Comparison of ENCODE assay signal across 16 cellular contexts in genomic region chrY:12809034-12809433, GRCh38.
DNase-seq lines count a peak whose midpoint lies in the region; ATAC-seq, FAIRE-seq and TF ChIP-seq lines count a peak whose summit lies in the region.
"Had no signal": no experiment of that assay in that cellular context is flagged by ENCODE, and none has a peak within 500 bp of the region (broad histone marks: within the 10 kb centered on the region; RNA-seq: fewer than 3 reads in every experiment).

No MANE protein-coding gene starts in this region.

- no peak for FAIRE-seq in D721Med (lab: Jason Lieb, UNC)
- FAIRE-seq: GM18507 had no signal

- TF ChIP-seq CTCF in D721Med (IDR thresholded peaks at IDR 0.05; ENCODE audit: insufficient read depth, missing control alignments): peak; percentile 57
- peak; percentile 64 for TF ChIP-seq CTCF in HFFc6 (IDR thresholded peaks at IDR 0.05)

- peak overlapping the region; percentile 78 for H3K4me3 Mint-ChIP-seq in HFFc6
- H3K4me3 Mint-ChIP-seq in activated T-helper 17 cell treated with anti-CD3 and anti-CD28 coated beads, Interleukin-2, amount 50 U/mL, for 72 hours: no peak overlapping the region
- H3K4me3 Mint-ChIP-seq: activated T-helper 1 cell treated with anti-CD3 and anti-CD28 coated beads, Interleukin-12 subunit alpha, Interleukin-12 subunit beta, Interleukin-2, Interleukin-4 antibody, amounts not matched to agents 30 ng/mL and 10 ng/mL and 1 ng/mL, durations not matched to agents 14 hours and 24 hours and 36 hours; IgD-negative memory B cell had no signal

- no peak for DNase-seq in D721Med (ENCODE audit: insufficient read length, low spot score)
- DNase-seq in HFFc6: peak; percentile 28
- DNase-seq in medulla oblongata (ENCODE audit: extremely low spot score): peak; percentile 4
- DNase-seq in NOMO-1 (lab: John Stamatoyannopoulos, UW; ENCODE audit: unreplicated experiment in 2 of 2): no peak
- no peak for DNase-seq in NAMALWA (ENCODE audit: low spot score)
- DNase-seq in NCI-H146 treated with DMSO at 0.1 percent for 48 hours (lab: John Stamatoyannopoulos, UW; ENCODE audit: unreplicated experiment): no peak
- DNase-seq: esophagus squamous epithelium; NCI-H2107; SIG-M5; stimulated activated CD4-positive, alpha-beta T cell treated with anti-CD3 and anti-CD28 coated beads, Interleukin-12 subunit alpha, Interleukin-12 subunit beta, amount 100 ng/mL, for 4 hours; stimulated activated CD8-positive, alpha-beta memory T cell treated with anti-CD3 and anti-CD28 coated beads, Interleukin-4, amount 100 ng/mL, for 48 hours had no signal

- H3K36me3 Mint-ChIP-seq in HFFc6 (ENCODE audit: low read depth): 0 out of 2 replicates have a peak, but pooled peaks cover 5% of the 10 kb centered on the region
- H3K36me3 Mint-ChIP-seq in activated T-helper 17 cell treated with anti-CD3 and anti-CD28 coated beads, Interleukin-2, amount 50 U/mL, for 72 hours (ENCODE audit: low read depth): peaks cover 69% of the 10 kb centered on the region
- H3K36me3 Mint-ChIP-seq: IgD-negative memory B cell had no signal

- peaks cover 37% of the 10 kb centered on the region for H3K4me1 Mint-ChIP-seq in HFFc6 (ENCODE audit: low read depth)
- H3K4me1 Mint-ChIP-seq in activated T-helper 17 cell treated with anti-CD3 and anti-CD28 coated beads, Interleukin-2, amount 50 U/mL, for 72 hours: no peaks in the 10 kb centered on the region
- H3K4me1 Mint-ChIP-seq: IgD-negative memory B cell had no signal

- peak overlapping the region; percentile 95 for H3K27ac Mint-ChIP-seq in HFFc6
- H3K27ac Mint-ChIP-seq in activated T-helper 17 cell treated with anti-CD3 and anti-CD28 coated beads, Interleukin-2, amount 50 U/mL, for 72 hours: peak overlapping the region; percentile 36
- H3K27ac Mint-ChIP-seq: activated T-helper 1 cell treated with anti-CD3 and anti-CD28 coated beads, Interleukin-12 subunit alpha, Interleukin-12 subunit beta, Interleukin-2, Interleukin-4 antibody, amounts not matched to agents 30 ng/mL and 10 ng/mL and 1 ng/mL, durations not matched to agents 14 hours and 24 hours and 36 hours; IgD-negative memory B cell had no signal

- peaks cover 2% of the 10 kb centered on the region for H3K27me3 Mint-ChIP-seq in HFFc6 (ENCODE audit: insufficient read depth)
- H3K27me3 Mint-ChIP-seq in activated T-helper 17 cell treated with anti-CD3 and anti-CD28 coated beads, Interleukin-2, amount 50 U/mL, for 72 hours: no peaks in the 10 kb centered on the region
- H3K27me3 Mint-ChIP-seq: IgD-negative memory B cell had no signal

- ATAC-seq in activated T-helper 17 cell treated with anti-CD3 and anti-CD28 coated beads, Interleukin-2, amount 50 U/mL, for 72 hours (replicated peaks): no peak
- no peak for ATAC-seq in HG02678 (IDR thresholded peaks at IDR 0.05; ENCODE audit: unreplicated experiment)

- H3K9me3 Mint-ChIP-seq in HFFc6: no peaks in the 10 kb centered on the region
- no peaks in the 10 kb centered on the region for H3K9me3 Mint-ChIP-seq in activated T-helper 17 cell treated with anti-CD3 and anti-CD28 coated beads, Interleukin-2, amount 50 U/mL, for 72 hours
- H3K9me3 Mint-ChIP-seq: activated T-helper 1 cell treated with anti-CD3 and anti-CD28 coated beads, Interleukin-12 subunit alpha, Interleukin-12 subunit beta, Interleukin-2, Interleukin-4 antibody, amounts not matched to agents 30 ng/mL and 10 ng/mL and 1 ng/mL, durations not matched to agents 14 hours and 24 hours and 36 hours; IgD-negative memory B cell had no signal

Comparison
In these comparisons a context has a peak if more than half of its experiments do, and no peak if none do; other contexts are left out.
1. DNase-seq: peak in HFFc6 (single experiment) and medulla oblongata (single experiment); none in D721Med (single experiment), NOMO-1 (0 of 2), NAMALWA (single experiment) and NCI-H146 treated with DMSO at 0.1 percent for 48 hours (single experiment).